In the genomic region with DNA sequence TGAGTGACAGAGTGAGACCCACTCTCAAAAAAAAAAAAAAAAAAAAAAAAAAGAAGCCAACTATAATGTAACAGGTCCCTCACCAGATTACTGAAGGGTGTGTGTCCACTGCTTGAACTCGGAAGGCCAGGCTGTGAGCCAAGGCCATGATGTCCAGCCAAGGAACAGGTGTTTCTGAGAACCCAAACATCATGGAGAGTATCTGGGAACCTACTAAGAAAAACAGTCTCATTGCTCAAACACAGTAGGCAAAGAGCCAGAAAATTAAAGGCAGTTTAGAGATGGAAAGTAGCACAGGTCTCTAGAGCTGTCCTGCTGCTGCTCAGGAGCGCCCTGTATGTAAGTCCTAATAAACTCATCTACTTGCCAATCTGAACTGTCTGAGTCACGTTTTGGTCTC, we compare ENCODE assay signal across 16 cellular contexts.
"Had no signal": no experiment of that assay in that cellular context is flagged by ENCODE, and none has a peak within 500 bp of the region (broad histone marks: within the 10 kb centered on the region; RNA-seq: fewer than 3 reads in every experiment).

No MANE protein-coding gene starts in this region.

- ATAC-seq: left ventricle myocardium superior; natural killer cell treated with Interleukin-12 subunit alpha and Interleukin-12 subunit beta and Interleukin-15 and Interleukin-18, amount 100 ng/mL, for 72 hours; stimulated activated effector memory CD8-positive, alpha-beta T cell treated with anti-CD3 and anti-CD28 coated beads, Interleukin-12 subunit alpha, Interleukin-12 subunit beta, amount 100 ng/mL, for 72 hours; WTC11 had no signal

- H3K27ac ChIP-seq: coronary artery, uterus had no signal

- H3K36me3 ChIP-seq: esophagus muscularis mucosa, uterus had no signal

- H3K4me3 ChIP-seq: coronary artery, esophagus muscularis mucosa, uterus had no signal

- DNase-seq: activated CD4-positive, alpha-beta memory T cell treated with anti-CD3 and anti-CD28 coated beads, Interleukin-2, amount 10 ng/mL, durations not matched to agents 7 days and 5 days; activated CD4-positive, alpha-beta T cell treated with anti-CD3 and anti-CD28 coated beads for 4 hours; activated effector memory CD4-positive, alpha-beta T cell treated with Interleukin-2 at 50 U/mL for 16 hours; activated naive CD4-positive, alpha-beta T cell treated with anti-CD3 and anti-CD28 coated beads, Interleukin-2, amount 50 U/mL, for 16 hours; activated T-cell treated with anti-CD3 and anti-CD28 coated beads, Interleukin-2, amount 50 U/mL, for 24 hours; hippocampal formation; left ventricle myocardium superior; mesendoderm; occipital lobe; T-helper 1 cell had no signal

- H3K4me1 ChIP-seq: uterus had no signal

- H3K9me3 ChIP-seq: esophagus muscularis mucosa, uterus had no signal

- H3K27me3 ChIP-seq: esophagus muscularis mucosa, uterus had no signal
